8 cellular contexts compared by ENCODE assay signal in genomic region chr6:33454009-33454946, GRCh38. TPM values are rescaled to one million over a fixed set of nuclear protein-coding genes. Genes with fewer than 3 reads are reported as not detected.
DNase-seq lines count a peak whose midpoint lies in the region; ATAC-seq, FAIRE-seq and TF ChIP-seq lines count a peak whose summit lies in the region.

TSS of gene ZBTB9 (plus strand) at chr6:33454576. CDS start at chr6:33455101, 525 bp downstream.

- H3K4me3 Mint-ChIP-seq in Caco-2 (ENCODE audit: unreplicated experiment): peak within 1 kb of the TSS; percentile 97

- H3K36me3 Mint-ChIP-seq in Caco-2 (ENCODE audit: insufficient read depth, unreplicated experiment): peaks cover 13% of the 10 kb centered on the region

- no peak within 1 kb of the TSS for H3K27ac ChIP-seq in mesendoderm (ENCODE audit: low read depth, low read length)

- H3K27me3 Mint-ChIP-seq in Caco-2 (ENCODE audit: insufficient read depth, unreplicated experiment): no peaks in the 10 kb centered on the region

- H3K27me3 ChIP-seq in Caco-2 (replicated peaks; ENCODE audit: control insufficient read depth, insufficient read depth, low read length) (no peaks in the 10 kb centered on the region), endocrine pancreas (ENCODE audit: control insufficient read depth, insufficient read depth, low read length) (no peaks in the 10 kb centered on the region), mesendoderm (ENCODE audit: insufficient read depth, low read length, poor library complexity) (no peaks in the 10 kb centered on the region)

- peaks cover 8% of the 10 kb centered on the region for H3K79me2 ChIP-seq in mesendoderm (ENCODE audit: control insufficient read depth, insufficient read depth, low read length)

- H3K9ac ChIP-seq in endocrine pancreas (ENCODE audit: control insufficient read depth, insufficient read depth, low read length): peak within 1 kb of the TSS; percentile 85
- H3K9ac ChIP-seq in mesendoderm (ENCODE audit: low read length): peak within 1 kb of the TSS; percentile 90

- peak; percentile 100 for FAIRE-seq in HTR-8/SVneo (lab: Jason Lieb, UNC)

- peaks cover 19% of the 10 kb centered on the region for H3K4me1 Mint-ChIP-seq in Caco-2 (ENCODE audit: low read depth, unreplicated experiment)

- BruUV-seq in Caco-2 (replicated peaks; lab: Mats Ljungman, UMichigan): TSS peak; percentile 98

- H3K4me3 ChIP-seq in Caco-2 (ENCODE audit: low read depth, low read length): peak within 1 kb of the TSS; percentile 79
- peak within 1 kb of the TSS; percentile 68 for H3K4me3 ChIP-seq in endocrine pancreas (ENCODE audit: control insufficient read depth, insufficient read depth, low read length)
- peak within 1 kb of the TSS; percentile 90 for H3K4me3 ChIP-seq in mesendoderm (ENCODE audit: low read length)

- no peak within 1 kb of the TSS for H4K5ac ChIP-seq in mesendoderm (ENCODE audit: low read length)

- peak within 1 kb of the TSS; percentile 80 for H3K27ac Mint-ChIP-seq in Caco-2 (ENCODE audit: unreplicated experiment)

- peak within 1 kb of the TSS; percentile 66 for H3K23ac ChIP-seq in mesendoderm (ENCODE audit: low read length)

- no CpG with 5 or more reads among the region's 65 CpGs for WGBS in mesendoderm (ENCODE audit: extremely low coverage, insufficient coverage, low lambda C conversion rate)

- no peaks in the 10 kb centered on the region for H3K9me3 Mint-ChIP-seq in Caco-2 (ENCODE audit: unreplicated experiment)

- no peak within 1 kb of the TSS for H2BK120ac ChIP-seq in mesendoderm (ENCODE audit: low read depth, low read length)

- H2BK15ac ChIP-seq in mesendoderm (replicated peaks; ENCODE audit: low read depth): no peak within 1 kb of the TSS

- no peak within 1 kb of the TSS for H4K8ac ChIP-seq in mesendoderm (ENCODE audit: low read depth, low read length)

- H3K36me3 ChIP-seq in Caco-2 (ENCODE audit: control insufficient read depth, insufficient read depth, low read length) (no peaks in the 10 kb centered on the region; the same call in 1 of the 2 replicates), endocrine pancreas (ENCODE audit: control insufficient read depth, insufficient read depth, low read length) (no peaks in the 10 kb centered on the region), mesendoderm (ENCODE audit: control insufficient read depth, insufficient read depth, low read length) (peaks cover 4% of the 10 kb centered on the region)

- H3K18ac ChIP-seq in mesendoderm (ENCODE audit: low read length): peak within 1 kb of the TSS; percentile 45

- H3K9me3 ChIP-seq in Caco-2: no peaks in the 10 kb centered on the region
- H3K9me3 ChIP-seq in endocrine pancreas (ENCODE audit: control insufficient read depth, low read length): no peaks in the 10 kb centered on the region

- H2BK5ac ChIP-seq in mesendoderm (ENCODE audit: low read length): no peak within 1 kb of the TSS

- H3K56ac ChIP-seq in mesendoderm (ENCODE audit: low read length): peak within 1 kb of the TSS; percentile 92

- peak; percentile 96 to 97 for DNase-seq in Caco-2
- peak; percentile 99 for DNase-seq in HTR-8/SVneo (ENCODE audit: insufficient read length, low spot score)
- peak; percentile 96 for DNase-seq in NOMO-1 treated with DMSO at 0.1 percent for 48 hours (lab: John Stamatoyannopoulos, UW; ENCODE audit: unreplicated experiment)
- DNase-seq in activated CD8-positive, alpha-beta memory T cell treated with anti-CD3 and anti-CD28 coated beads for 48 hours (ENCODE audit: low read depth in 2 of 3, low spot score in 2 of 3): peak; percentile 69 to 89 (median 82)
- peak; percentile 97 for DNase-seq in mesendoderm
- DNase-seq in stimulated activated CD8-positive, alpha-beta memory T cell treated with anti-CD3 and anti-CD28 coated beads, Interleukin-12 subunit alpha, Interleukin-12 subunit beta, amount 100 ng/mL, for 4 hours (ENCODE audit: low read depth): peak; percentile 88

- H3K4me1 ChIP-seq in Caco-2: no peaks in the 10 kb centered on the region
- no peaks in the 10 kb centered on the region for H3K4me1 ChIP-seq in endocrine pancreas (ENCODE audit: control insufficient read depth, insufficient read depth, low read length)
- H3K4me1 ChIP-seq in mesendoderm (ENCODE audit: control insufficient read depth, low read depth, low read length): peaks cover 3% of the 10 kb centered on the region

- TF ChIP-seq CTCF in Caco-2 (IDR thresholded peaks at IDR 0.05; ENCODE audit: insufficient read depth in 1 of 2, low read depth in 1 of 2, low read length in 1 of 2, severe bottlenecking in 1 of 2, unreplicated experiment in 1 of 2): no peak

- CTCF ChIA-PET in Caco-2 (lab: Charles Lee): interaction anchor here (0.6 to 1.1 kb wide), 5 partner anchors 15 to 257 kb away, joined by 3 to 5 read pairs (median 3); partner anchors contain the start of gene UQCC2

- POLR2A ChIA-PET in Caco-2 (lab: Charles Lee): interaction anchor here (0.6 to 1.5 kb wide), 11 partner anchors 21 to 1639 kb away, joined by 3 to 8 read pairs (median 3); partner anchors contain the start of genes HSPA1A, HSPA1L, RPS18 and UQCC2

- intact Hi-C loops in Caco-2 (cut with micrococcal nuclease; ENCODE audit: unreplicated experiment): loop anchor here (2.0 kb wide), 1 partner anchor 25 kb away; no protein-coding TSS in a partner anchor

- peaks cover 17% of the 10 kb centered on the region for H3K79me1 ChIP-seq in mesendoderm (ENCODE audit: low read length)

- peak within 1 kb of the TSS; percentile 2 for H2AK5ac ChIP-seq in mesendoderm (ENCODE audit: low read length)

- peak within 1 kb of the TSS; percentile 77 for H3K4me2 ChIP-seq in mesendoderm (ENCODE audit: low read length)

- peak; percentile 99 for ATAC-seq in GM21381 (IDR thresholded peaks at IDR 0.05; ENCODE audit: unreplicated experiment)

- H3K4ac ChIP-seq in mesendoderm (ENCODE audit: low read depth, low read length): peak within 1 kb of the TSS; percentile 44

RNA-seq across cellular contexts. Expression of gene ZBTB9, which starts in this region (rescaled TPM):
- 11.4 and 12.5 TPM in 2 replicates for total RNA-seq in Caco-2 (2022)
- polyA plus RNA-seq in mesendoderm (2013, experiment 1 of 2): 15.1 TPM
- polyA plus RNA-seq in mesendoderm (2013, experiment 2 of 2): 15.5 TPM
